Comparison of ENCODE assay signal across 20 cellular contexts in the genomic region with DNA sequence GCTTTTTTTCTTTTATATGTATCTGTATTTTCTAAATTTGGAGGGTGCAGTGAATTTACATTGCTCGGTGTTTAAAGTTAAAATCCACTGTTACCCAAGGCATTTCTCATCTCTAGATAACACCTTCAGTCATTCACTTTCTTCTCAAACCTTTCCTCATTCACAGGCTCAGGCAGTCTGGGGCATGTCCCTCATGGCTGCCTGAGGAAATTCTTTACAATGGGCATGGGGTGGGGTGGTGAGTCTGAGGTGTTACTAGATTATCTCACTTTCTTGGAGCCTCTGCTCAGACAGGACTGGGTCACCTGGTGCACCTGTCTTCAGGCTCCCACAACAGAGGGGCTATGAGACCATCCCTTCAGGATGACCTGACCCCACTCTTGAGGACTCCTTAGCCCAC.
"Had no signal": no experiment of that assay in that cellular context is flagged by ENCODE, and none has a peak within 500 bp of the region (broad histone marks: within the 10 kb centered on the region; RNA-seq: fewer than 3 reads in every experiment).

No MANE protein-coding gene starts in this region.

- FAIRE-seq: RCC 7860 had no signal

- H3K9me3 ChIP-seq: SK-N-SH had no signal

- DNase-seq: KBM-7, MV-4-11, NCI-H1048, NCI-H1105, NCI-H1417, NCI-H1436 treated with DMSO at 0.1 percent for 48 hours, NCI-H1694, NCI-H187 treated with DMSO at 0.1 percent for 48 hours, NCI-H2029 treated with DMSO at 0.1 percent for 48 hours, NCI-H2171 treated with DMSO at 0.1 percent for 48 hours, NCI-H345, NCI-H446 treated with DMSO at 0.1 percent for 48 hours, NCI-H524, NCI-H526 treated with DMSO at 0.1 percent for 48 hours, NCI-H774, Right ventricle myocardium superior, RPMI8226, SIG-M5, SK-N-SH had no signal
